Comparison of ENCODE assay signal across 10 cellular contexts in genomic region chr1:62356257-62356835, GRCh38. TPM values are rescaled to one million over a fixed set of nuclear protein-coding genes. Genes with fewer than 3 reads are reported as not detected.
DNase-seq lines count a peak whose midpoint lies in the region; ATAC-seq, FAIRE-seq and TF ChIP-seq lines count a peak whose summit lies in the region.
"Had no signal": no experiment of that assay in that cellular context is flagged by ENCODE, and none has a peak within 500 bp of the region (broad histone marks: within the 10 kb centered on the region; RNA-seq: fewer than 3 reads in every experiment).

No MANE protein-coding gene starts in this region.

- no peak overlapping the region for H2AFZ ChIP-seq in K562 (ENCODE audit: low read depth, low read length)

- CTCF ChIA-PET in K562 (lab: Yijun Ruan, JAX; ENCODE audit: low intra/inter-chr PET ratio): no interaction called here

- no peaks in the 10 kb centered on the region for H3K36me3 Mint-ChIP-seq in activated naive CD8-positive, alpha-beta T cell treated with anti-CD3 and anti-CD28 coated beads, Interleukin-2, amount 50 U/mL, for 24 hours (ENCODE audit: low read depth)
- H3K36me3 Mint-ChIP-seq in activated naive CD8-positive, alpha-beta T cell treated with anti-CD3 and anti-CD28 coated beads for 36 hours: no peaks in the 10 kb centered on the region
- no peaks in the 10 kb centered on the region for H3K36me3 Mint-ChIP-seq in stimulated activated memory B cell treated with anti-CD40 and anti-IgM and Interleukin-4, amounts not matched to agents 10 μg/mL and 1 μg/mL and 100 μg/mL, for 72 hours

- no peak overlapping the region for H3K4me3 ChIP-seq in K562
- no peak overlapping the region for H3K4me3 ChIP-seq in ascending aorta
- H3K4me3 ChIP-seq: body of pancreas, pancreas had no signal

- WGBS in K562 (ENCODE audit: insufficient coverage, low coverage, missing lambda C conversion rate): 0% methylated on average over 1 of the region's 1 CpG

- H3K4me1 Mint-ChIP-seq in activated naive CD8-positive, alpha-beta T cell treated with anti-CD3 and anti-CD28 coated beads, Interleukin-2, amount 50 U/mL, for 24 hours: no peaks in the 10 kb centered on the region
- no peaks in the 10 kb centered on the region for H3K4me1 Mint-ChIP-seq in activated naive CD8-positive, alpha-beta T cell treated with anti-CD3 and anti-CD28 coated beads for 36 hours
- no peaks in the 10 kb centered on the region for H3K4me1 Mint-ChIP-seq in stimulated activated memory B cell treated with anti-CD40 and anti-IgM and Interleukin-4, amounts not matched to agents 10 μg/mL and 1 μg/mL and 100 μg/mL, for 72 hours

- no peak for FAIRE-seq in K562 (lab: Jason Lieb, UNC)
- FAIRE-seq: pancreas had no signal

- no peak for TF ChIP-seq RAD21 in Ishikawa (IDR thresholded peaks at IDR 0.05; ENCODE audit: low read depth)
- TF ChIP-seq RAD21 in K562 (CRISPR knock-in tag; conservative IDR thresholded peaks at IDR 0.05 in 1 of 2, IDR thresholded peaks at IDR 0.05 in 1 of 2): no peak

- H3K27me3 Mint-ChIP-seq in activated naive CD8-positive, alpha-beta T cell treated with anti-CD3 and anti-CD28 coated beads, Interleukin-2, amount 50 U/mL, for 24 hours: no peaks in the 10 kb centered on the region
- H3K27me3 Mint-ChIP-seq in activated naive CD8-positive, alpha-beta T cell treated with anti-CD3 and anti-CD28 coated beads for 36 hours: no peaks in the 10 kb centered on the region
- peaks cover 36% of the 10 kb centered on the region for H3K27me3 Mint-ChIP-seq in stimulated activated memory B cell treated with anti-CD40 and anti-IgM and Interleukin-4, amounts not matched to agents 10 μg/mL and 1 μg/mL and 100 μg/mL, for 72 hours

- no peak overlapping the region for H3K27ac ChIP-seq in K562 (ENCODE audit: extremely low read depth, low read depth, low read length)
- no peak overlapping the region for H3K27ac ChIP-seq in ascending aorta
- H3K27ac ChIP-seq: body of pancreas, pancreas had no signal

- H3K9me3 Mint-ChIP-seq in activated naive CD8-positive, alpha-beta T cell treated with anti-CD3 and anti-CD28 coated beads, Interleukin-2, amount 50 U/mL, for 24 hours: no peaks in the 10 kb centered on the region
- H3K9me3 Mint-ChIP-seq in activated naive CD8-positive, alpha-beta T cell treated with anti-CD3 and anti-CD28 coated beads for 36 hours: no peaks in the 10 kb centered on the region
- no peaks in the 10 kb centered on the region for H3K9me3 Mint-ChIP-seq in stimulated activated memory B cell treated with anti-CD40 and anti-IgM and Interleukin-4, amounts not matched to agents 10 μg/mL and 1 μg/mL and 100 μg/mL, for 72 hours

- no TSS peak for BruUV-seq in K562 (replicated peaks; lab: Mats Ljungman, UMichigan)

- H3K9ac ChIP-seq in K562 (ENCODE audit: insufficient read depth in 1 of 2, low read depth in 2 of 2, low read length in 2 of 2): no peak overlapping the region

- no peaks in the 10 kb centered on the region for H3K79me2 ChIP-seq in K562 (ENCODE audit: control insufficient read depth, insufficient read depth, low read length)

- intact Hi-C loops in K562 (cut with micrococcal nuclease): no loop called here
- intact Hi-C loops in ascending aorta (cut with DNase I): no loop called here

- H3K27me3 ChIP-seq in K562 (ENCODE audit: control insufficient read depth in 2 of 2, insufficient read depth in 2 of 2, low read length in 2 of 2): peaks cover 16 to 32% of the 10 kb centered on the region in 2 experiments
- H3K27me3 ChIP-seq in ascending aorta: no peaks in the 10 kb centered on the region
- H3K27me3 ChIP-seq: body of pancreas, pancreas had no signal

- no peak overlapping the region for H3K27ac Mint-ChIP-seq in activated naive CD8-positive, alpha-beta T cell treated with anti-CD3 and anti-CD28 coated beads, Interleukin-2, amount 50 U/mL, for 24 hours
- no peak overlapping the region for H3K27ac Mint-ChIP-seq in activated naive CD8-positive, alpha-beta T cell treated with anti-CD3 and anti-CD28 coated beads for 36 hours
- H3K27ac Mint-ChIP-seq in stimulated activated memory B cell treated with anti-CD40 and anti-IgM and Interleukin-4, amounts not matched to agents 10 μg/mL and 1 μg/mL and 100 μg/mL, for 72 hours: no peak overlapping the region

- H3K9me3 ChIP-seq in K562 (replicated peaks; ENCODE audit: control insufficient read depth, insufficient read depth, low read depth, low read length) (no peaks in the 10 kb centered on the region), ascending aorta (no peaks in the 10 kb centered on the region)
- H3K9me3 ChIP-seq: body of pancreas, pancreas had no signal

- no peaks in the 10 kb centered on the region for H3K9me1 ChIP-seq in K562 (ENCODE audit: control insufficient read depth, insufficient read depth, low read length)

- POLR2A ChIA-PET in K562 (lab: Yijun Ruan, JAX): no interaction called here

- TF ChIP-seq CTCF in K562 (IDR thresholded peaks at IDR 0.05 in 2 of 3, conservative IDR thresholded peaks at IDR 0.05 in 1 of 3; ENCODE audit: insufficient read depth in 2 of 3, low read depth in 1 of 3, low read length in 3 of 3) (no peak), ascending aorta (IDR thresholded peaks at IDR 0.05) (no peak)

- peak; percentile 89 for ATAC-seq in activated naive CD8-positive, alpha-beta T cell treated with anti-CD3 and anti-CD28 coated beads, Interleukin-2, amount 50 U/mL, for 24 hours
- ATAC-seq in K562: no peak
- peak; percentile 72 for ATAC-seq in stimulated activated memory B cell treated with anti-CD40 and anti-IgM and Interleukin-4, amounts not matched to agents 10 μg/mL and 1 μg/mL and 100 μg/mL, for 72 hours
- ATAC-seq: body of pancreas had no signal

- no peaks in the 10 kb centered on the region for H3K4me1 ChIP-seq in K562 (replicated peaks in 1 of 2; ENCODE audit: control insufficient read depth in 2 of 2, insufficient read depth in 2 of 2, low read length in 2 of 2)
- no peaks in the 10 kb centered on the region for H3K4me1 ChIP-seq in ascending aorta

- peak; percentile 5 for DNase-seq in activated naive CD8-positive, alpha-beta T cell treated with anti-CD3 and anti-CD28 coated beads, Interleukin-2, amount 50 U/mL, for 24 hours
- no peak for DNase-seq in activated naive CD8-positive, alpha-beta T cell treated with anti-CD3 and anti-CD28 coated beads for 36 hours
- DNase-seq in K562 (ENCODE audit: extremely low read depth in 1 of 4, low spot score in 3 of 4) (no peak), occipital lobe (lab: John Stamatoyannopoulos, UW) (no peak), ecto neural progenitor cell (ENCODE audit: low spot score) (no peak), ascending aorta (ENCODE audit: low spot score in 2 of 2) (no peak)
- DNase-seq: body of pancreas, pancreas had no signal

- H3K36me3 ChIP-seq in K562 (ENCODE audit: control insufficient read depth, insufficient read depth, low read length) (no peaks in the 10 kb centered on the region), ascending aorta (no peaks in the 10 kb centered on the region)
- H3K36me3 ChIP-seq: pancreas had no signal

- in situ Hi-C loops in K562 (cut with MboI): no loop called here

- TF ChIP-seq POLR2A in K562 (conservative IDR thresholded peaks at IDR 0.05): no peak

- TF ChIP-seq EP300 in Ishikawa (IDR thresholded peaks at IDR 0.05; ENCODE audit: borderline replicate concordance) (peak; percentile 39; the same call in 1 of the 2 replicates), K562 (IDR thresholded peaks at IDR 0.05; ENCODE audit: low read length) (no peak)

- H4K20me1 ChIP-seq in K562 (replicated peaks; ENCODE audit: control insufficient read depth, insufficient read depth, low read length): no peaks in the 10 kb centered on the region

- H3K4me3 Mint-ChIP-seq in activated naive CD8-positive, alpha-beta T cell treated with anti-CD3 and anti-CD28 coated beads, Interleukin-2, amount 50 U/mL, for 24 hours: no peak overlapping the region
- H3K4me3 Mint-ChIP-seq in activated naive CD8-positive, alpha-beta T cell treated with anti-CD3 and anti-CD28 coated beads for 36 hours: no peak overlapping the region
- H3K4me3 Mint-ChIP-seq in stimulated activated memory B cell treated with anti-CD40 and anti-IgM and Interleukin-4, amounts not matched to agents 10 μg/mL and 1 μg/mL and 100 μg/mL, for 72 hours: no peak overlapping the region

- H3K4me2 ChIP-seq in K562 (ENCODE audit: insufficient read depth, low read length): no peak overlapping the region

TF ChIP-seq in Ishikawa, 13 proteins besides CTCF, POLR2A, EP300 and RAD21 (continues in another document):
- TF ChIP-seq ZBTB7A (IDR thresholded peaks at IDR 0.05; ENCODE audit: low read depth) (no peak), TCF12 (IDR thresholded peaks at IDR 0.05; ENCODE audit: low read depth) (0 out of 2 replicates have a peak, but pooled peaks have one; percentile 42), EGR1 (IDR thresholded peaks at IDR 0.05) (no peak), NFIC (IDR thresholded peaks at IDR 0.05) (no peak), FOXM1 (IDR thresholded peaks at IDR 0.05; ENCODE audit: borderline replicate concordance, low read depth) (no peak)

RNA-seq across cellular contexts. Expression of gene KANK4, which starts 37.1 kb away (rescaled TPM):
- total RNA-seq in activated naive CD8-positive, alpha-beta T cell treated with anti-CD3 and anti-CD28 coated beads for 36 hours: not detected
- not detected in 2 replicates for total RNA-seq in K562 (2011; cell fraction: chromatin; rRNA removed; ENCODE audit: low replicate concordance)
- not detected in 2 replicates for total RNA-seq in K562 (2011; cell fraction: nucleolus; rRNA removed)
- total RNA-seq in K562 (2011; cell fraction: nucleoplasm; rRNA removed): not detected in 2 replicates
- not detected in 2 replicates for total RNA-seq in K562 (2014; rRNA removed)
- not detected in 2 replicates for total RNA-seq in K562 (2014; rRNA removed; fragmentation: Illumina TruSeq; extraction: Trizol)
- not detected in 2 replicates for total RNA-seq in K562 (2015; rRNA removed; fragmentation: Illumina TruSeq; extraction: Trizol)
- not detected in 2 replicates for total RNA-seq in K562 (2021)
- polyA plus RNA-seq in K562 (2011; rRNA removed): not detected in 2 replicates
- polyA plus RNA-seq in K562 (2011; cell fraction: cytosol; rRNA removed): not detected in 2 replicates
- polyA plus RNA-seq in K562 (2011; cell fraction: nucleus; rRNA removed): not detected in 2 replicates
- polyA plus RNA-seq in K562 (2012): not detected in 2 replicates
- polyA plus RNA-seq in K562 (2014; fragmentation: Illumina TruSeq; extraction: Trizol): not detected in 2 replicates
- polyA plus RNA-seq in K562 (2014; fragmentation: Nextera tagmentation; extraction: Ambion mirVana): not detected
- polyA plus RNA-seq in K562 (2014; rRNA removed): not detected in 2 replicates
- not detected in 2 replicates for polyA minus RNA-seq in K562 (2011; rRNA and poly(A)+ RNA removed)
- not detected in 2 replicates for polyA minus RNA-seq in K562 (2011; cell fraction: cytosol; rRNA and poly(A)+ RNA removed)
- not detected in 2 replicates for polyA minus RNA-seq in K562 (2011; cell fraction: nucleus; rRNA and poly(A)+ RNA removed)
- total RNA-seq in occipital lobe: 0.47 TPM
- total RNA-seq in ascending aorta: not detected
